8 cellular contexts compared by ENCODE assay signal in genomic region chr9:35517136-35517535, GRCh38. TPM values are rescaled to one million over a fixed set of nuclear protein-coding genes. Genes with fewer than 3 reads are reported as not detected.
DNase-seq lines count a peak whose midpoint lies in the region; ATAC-seq and TF ChIP-seq lines count a peak whose summit lies in the region.

No MANE protein-coding gene starts in this region.

- H3K9me3 ChIP-seq in skeletal muscle satellite cell (replicated peaks; ENCODE audit: low read length) = no peaks in the 10 kb centered on the region

- no peak for ATAC-seq in GM19035 (IDR thresholded peaks at IDR 0.05; ENCODE audit: unreplicated experiment)

- peak overlapping the region; percentile 83 for H3K9ac ChIP-seq in skeletal muscle satellite cell (ENCODE audit: low read depth, low read length)

- H3K4me3 ChIP-seq in astrocyte of the spinal cord (ENCODE audit: low read depth, low read length) = no peak overlapping the region
- no peak overlapping the region for H3K4me3 ChIP-seq in skeletal muscle satellite cell (ENCODE audit: low read length)

- peak overlapping the region; percentile 74 for H3K4me2 ChIP-seq in skeletal muscle satellite cell (ENCODE audit: low read length)

- peaks cover 6% of the 10 kb centered on the region for H3K36me3 ChIP-seq in skeletal muscle satellite cell (ENCODE audit: insufficient read depth, low read length)

- H3K4me1 ChIP-seq in skeletal muscle satellite cell (ENCODE audit: control insufficient read depth, insufficient read depth, low read length) = peaks cover 87% of the 10 kb centered on the region

- TF ChIP-seq CTCF in astrocyte of the spinal cord (IDR thresholded peaks at IDR 0.05; ENCODE audit: low read depth, low read length) (no peak), GM10266 (IDR thresholded peaks at IDR 0.05; ENCODE audit: control insufficient read depth, insufficient read depth, low read depth, missing control alignments) (no peak)

- no peaks in the 10 kb centered on the region for H3K27me3 ChIP-seq in skeletal muscle satellite cell (ENCODE audit: control insufficient read depth, insufficient read depth, low read length)

- in situ Hi-C loops in astrocyte of the spinal cord (cut with HindIII; ENCODE audit: low sequenced_read_pairs) = no loop called here

- DNase-seq in H4 (ENCODE audit: low spot score) (peak; percentile 56), astrocyte of the spinal cord (ENCODE audit: low read depth, low spot score) (peak; percentile 51), kidney glomerular epithelial cell (lab: John Stamatoyannopoulos, UW) (peak; percentile 55), GM10266 (ENCODE audit: extremely low spot score) (no peak), NCI-H2029 (lab: John Stamatoyannopoulos, UW) (no peak), NCI-H510A treated with DMSO at 0.1 percent for 48 hours (lab: John Stamatoyannopoulos, UW) (no peak)

RNA-seq across cellular contexts. Expression of gene RUSC2, which starts 27.2 kb away (rescaled TPM):
- total RNA-seq in H4 (2014; rRNA removed; shearing (Covaris generic)) = 6.2 and 8.7 TPM in 2 replicates
- 19.5 and 22.5 TPM in 2 replicates for total RNA-seq in skeletal muscle satellite cell (2012; rRNA removed)

Comparison
In these comparisons a context has a peak if more than half of its experiments do, and no peak if none do; other contexts are left out.
1. DNase-seq: peak in H4 (single experiment), astrocyte of the spinal cord (single experiment) and kidney glomerular epithelial cell (single experiment); none in GM10266 (single experiment), NCI-H2029 (single experiment) and NCI-H510A treated with DMSO at 0.1 percent for 48 hours (single experiment).